In the genomic region with DNA sequence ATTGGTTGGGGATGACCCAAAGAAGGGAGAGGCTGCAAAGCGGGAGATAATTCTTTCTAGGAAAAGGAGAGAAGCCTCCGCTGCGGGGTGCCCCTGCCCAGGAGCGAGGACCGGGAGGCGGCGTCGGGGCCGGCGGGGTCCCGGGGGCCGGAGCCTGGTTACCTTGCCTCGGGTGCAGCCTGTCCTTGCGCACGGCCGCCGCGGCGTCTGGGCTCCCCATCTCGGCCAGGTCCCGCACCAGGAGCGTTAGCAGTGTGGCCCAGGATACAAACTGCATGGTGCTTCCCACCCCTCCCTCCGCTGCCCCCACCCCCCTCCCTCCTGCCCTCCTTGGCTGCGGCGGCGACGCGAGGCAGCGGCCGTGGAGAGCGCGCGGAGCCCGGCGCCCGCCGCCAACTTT, we compare ENCODE assay signal across 9 cellular contexts. TPM values are rescaled to one million over a fixed set of nuclear protein-coding genes. Genes with fewer than 3 reads are reported as not detected.
A peak's percentile ranks its signal among the peaks of the same experiment; 100 is the strongest.
DNase-seq lines count a peak whose midpoint lies in the region; ATAC-seq, FAIRE-seq and TF ChIP-seq lines count a peak whose summit lies in the region.
"Had no signal": no experiment of that assay in that cellular context is flagged by ENCODE, and none has a peak within 500 bp of the region (broad histone marks: within the 10 kb centered on the region; RNA-seq: fewer than 3 reads in every experiment).

No MANE protein-coding gene starts in this region.

- H3K27me3 ChIP-seq in adrenal gland (no peaks in the 10 kb centered on the region), right cardiac atrium (ENCODE audit: control insufficient read depth, insufficient read depth) (no peaks in the 10 kb centered on the region), pancreas (no peaks in the 10 kb centered on the region)

- intact Hi-C loops in adrenal gland (cut with DNase I) (loop anchor here in 1 of 2 donors (10.0 kb wide), 1 partner anchor 153 kb away; no protein-coding TSS in a partner anchor), right cardiac atrium (cut with DNase I) (loop anchor here in 2 of 4 donors (5.0 to 10.0 kb wide), 4 partner anchors 93 to 485 kb away; no protein-coding TSS in a partner anchor), pancreas (cut with DNase I) (no loop called here)

- H3K4me1 ChIP-seq in adrenal gland (replicated peaks in 1 of 2) (peaks cover 0 to 9% of the 10 kb centered on the region in 2 donors), right cardiac atrium (ENCODE audit: control insufficient read depth, insufficient read depth, low read length) (peaks cover 3% of the 10 kb centered on the region), pancreas (no peaks in the 10 kb centered on the region)

- ATAC-seq in right cardiac atrium: peak; percentile 5 to 22
- ATAC-seq in pancreas: peak; percentile 2 to 17 (median 3)
- ATAC-seq in stimulated activated naive CD8-positive, alpha-beta T cell treated with anti-CD3 and anti-CD28 coated beads, Interleukin-15, Interleukin-2, amounts not matched to agents 100 U/mL and 50 U/mL, for 24 hours: no peak
- no peak for ATAC-seq in GM21390 (IDR thresholded peaks at IDR 0.05; ENCODE audit: unreplicated experiment)

- FAIRE-seq in pancreas (lab: Jason Lieb, UNC): no peak

- WGBS in adrenal gland, 4 donors: 0 to 1% (median 1%) methylated on average over 22 to 37 of the region's 37 CpGs; no CpG with 5 or more reads in 1 of the 4 donors
- WGBS in right cardiac atrium: under 1% methylated on average over 37 of the region's 37 CpGs
- 0 to 1% methylated on average over 18 to 37 of the region's 37 CpGs for WGBS in pancreas, 2 donors

- TF ChIP-seq CTCF in AG09309 (IDR thresholded peaks at IDR 0.05; ENCODE audit: control insufficient read depth, insufficient read depth, low read depth, low read length, missing control alignments) (no peak), adrenal gland (IDR thresholded peaks at IDR 0.05) (no peak), pancreas (IDR thresholded peaks at IDR 0.05) (no peak)

- no peaks in the 10 kb centered on the region for H3K9me3 ChIP-seq in adrenal gland (replicated peaks in 1 of 3)
- H3K9me3 ChIP-seq in right cardiac atrium (ENCODE audit: control insufficient read depth, low read length): no peaks in the 10 kb centered on the region
- no peaks in the 10 kb centered on the region for H3K9me3 ChIP-seq in pancreas

- TF ChIP-seq POLR2A in adrenal gland (IDR thresholded peaks at IDR 0.05): no peak

- peak overlapping the region; percentile 64 for H3K4me3 ChIP-seq in AG09309 (ENCODE audit: control insufficient read depth, low read depth, low read length)
- H3K4me3 ChIP-seq in adrenal gland: peak overlapping the region in 2 of 4 donors; percentile 53 to 63
- peak overlapping the region; percentile 72 for H3K4me3 ChIP-seq in right cardiac atrium (ENCODE audit: low read length)
- peak overlapping the region; percentile 10 to 53 (median 42) for H3K4me3 ChIP-seq in pancreas

- H3K27ac ChIP-seq in adrenal gland (peak overlapping the region in 4 of 5 donors; percentile 92 to 97 (median 97)), right cardiac atrium (ENCODE audit: low read length) (peak overlapping the region; percentile 96), pancreas (peak overlapping the region; percentile 26 to 88 (median 80))

- H3K36me3 ChIP-seq in adrenal gland (replicated peaks in 1 of 2) (no peaks in the 10 kb centered on the region), pancreas (no peaks in the 10 kb centered on the region)

- DNase-seq in AG09309 (ENCODE audit: low read depth): no peak
- peak in 4 of 7 donors; percentile 15 to 62 (median 41) for DNase-seq in adrenal gland
- DNase-seq in right cardiac atrium: no peak
- DNase-seq in pancreas: peak in 2 of 6 donors; percentile 59 to 71
- DNase-seq in NCI-H446 treated with DMSO at 0.1 percent for 48 hours (lab: John Stamatoyannopoulos, UW): no peak
- no peak for DNase-seq in stimulated activated naive CD8-positive, alpha-beta T cell treated with anti-CD3 and anti-CD28 coated beads, Interleukin-15, Interleukin-2, amounts not matched to agents 100 U/mL and 50 U/mL, for 24 hours
- DNase-seq in NCI-H510A treated with DMSO at 0.1 percent for 48 hours (lab: John Stamatoyannopoulos, UW): no peak

RNA-seq across cellular contexts. Expression of a gene that starts 0.4 kb away (rescaled TPM):
- total RNA-seq in adrenal gland (10 to 100 TPM in 7 of 8 donors, 1 to 10 TPM in 1; 5.1 to 51.2 (median 18.0) TPM), right cardiac atrium (10 to 100 TPM in 3 of 4 donors, 1 to 10 TPM in 1; 9.8 to 53.4 (median 13.7) TPM), pancreas (10 to 100 TPM; 11.4 to 18.4 (median 15.7) TPM)
- polyA plus RNA-seq in adrenal gland (10 to 100 TPM; 16.8 to 37.8 (median 29.9) TPM), right cardiac atrium (10.1 TPM), pancreas (10 to 100 TPM; 19.2 to 34.7 TPM)
- polyA plus RNA-seq: CD14-positive monocyte had no signal

Comparison
In these comparisons a context has a peak if more than half of its experiments do, and no peak if none do; other contexts are left out.
1. DNase-seq: peak in adrenal gland (4 of 7); none in AG09309 (single experiment), right cardiac atrium (0 of 3), NCI-H446 treated with DMSO at 0.1 percent for 48 hours (single experiment), stimulated activated naive CD8-positive, alpha-beta T cell treated with anti-CD3 and anti-CD28 coated beads, Interleukin-15, Interleukin-2, amounts not matched to agents 100 U/mL and 50 U/mL, for 24 hours (single experiment) and NCI-H510A treated with DMSO at 0.1 percent for 48 hours (single experiment).
2. ATAC-seq: peak in right cardiac atrium (2 of 2) and pancreas (4 of 4); none in stimulated activated naive CD8-positive, alpha-beta T cell treated with anti-CD3 and anti-CD28 coated beads, Interleukin-15, Interleukin-2, amounts not matched to agents 100 U/mL and 50 U/mL, for 24 hours (single experiment) and GM21390 (single experiment).
3. Peak in every context shown above with its lines, with median percentiles within 50 percentile points of each other: H3K27ac ChIP-seq.